Comparison of ENCODE assay signal across 10 cellular contexts in genomic region chr11:86577663-86578636, GRCh38.
DNase-seq lines count a peak whose midpoint lies in the region; ATAC-seq lines count a peak whose summit lies in the region.
"Had no signal": no experiment of that assay in that cellular context is flagged by ENCODE, and none has a peak within 500 bp of the region (broad histone marks: within the 10 kb centered on the region; RNA-seq: fewer than 3 reads in every experiment).

No MANE protein-coding gene starts in this region.

- intact Hi-C loops in activated T-helper 2 cell treated with anti-CD3 and anti-CD28 coated beads, Interferon-gamma antibody, Interleukin-2, Interleukin-4, amounts not matched to agents 10 μg/mL and 5 μg/mL and 100 μg/mL, durations not matched to agents 14 hours and 24 hours and 36 hours (cut with micrococcal nuclease) = no loop called here

- peaks cover 2% of the 10 kb centered on the region for H3K27me3 Mint-ChIP-seq in activated T-helper 2 cell treated with anti-CD3 and anti-CD28 coated beads, Interferon-gamma antibody, Interleukin-2, Interleukin-4, amounts not matched to agents 10 μg/mL and 5 μg/mL and 100 μg/mL, durations not matched to agents 14 hours and 24 hours and 36 hours (ENCODE audit: low read depth)

- no peak for ATAC-seq in GM18511 (IDR thresholded peaks at IDR 0.05; ENCODE audit: unreplicated experiment)
- no peak for ATAC-seq in GM18870 (IDR thresholded peaks at IDR 0.05; ENCODE audit: unreplicated experiment)
- ATAC-seq: stimulated activated naive CD8-positive, alpha-beta T cell treated with anti-CD3 and anti-CD28 coated beads, Interleukin-15, amount 100 ng/mL, for 72 hours had no signal

- in situ Hi-C loops in G401 (cut with HindIII; ENCODE audit: low sequenced_read_pairs) = no loop called here

- H3K27ac Mint-ChIP-seq in activated T-helper 2 cell treated with anti-CD3 and anti-CD28 coated beads, Interferon-gamma antibody, Interleukin-2, Interleukin-4, amounts not matched to agents 10 μg/mL and 5 μg/mL and 100 μg/mL, durations not matched to agents 14 hours and 24 hours and 36 hours = no peak overlapping the region
- H3K27ac Mint-ChIP-seq: stimulated activated naive CD8-positive, alpha-beta T cell treated with anti-CD3 and anti-CD28 coated beads, Interleukin-15, amount 100 ng/mL, for 72 hours had no signal

- H3K4me1 Mint-ChIP-seq in activated T-helper 2 cell treated with anti-CD3 and anti-CD28 coated beads, Interferon-gamma antibody, Interleukin-2, Interleukin-4, amounts not matched to agents 10 μg/mL and 5 μg/mL and 100 μg/mL, durations not matched to agents 14 hours and 24 hours and 36 hours (ENCODE audit: low read depth) = no peaks in the 10 kb centered on the region
- H3K4me1 Mint-ChIP-seq: stimulated activated naive CD8-positive, alpha-beta T cell treated with anti-CD3 and anti-CD28 coated beads, Interleukin-15, amount 100 ng/mL, for 72 hours had no signal

- peak; percentile 47 for DNase-seq in G401 (ENCODE audit: low spot score)
- DNase-seq in T1000 (lab: John Stamatoyannopoulos, UW) = peak; percentile 22
- DNase-seq in glomerular endothelial cell (ENCODE audit: extremely low read depth, low read depth, low spot score) = peak; percentile 86
- peak; percentile 88 for DNase-seq in renal cortical epithelial cell (ENCODE audit: low read depth)
- no peak for DNase-seq in NOMO-1 (lab: John Stamatoyannopoulos, UW; ENCODE audit: unreplicated experiment in 2 of 2)
- no peak for DNase-seq in activated T-helper 2 cell treated with anti-CD3 and anti-CD28 coated beads, Interferon-gamma antibody, Interleukin-2, Interleukin-4, amounts not matched to agents 10 μg/mL and 5 μg/mL and 100 μg/mL, durations not matched to agents 14 hours and 24 hours and 36 hours (ENCODE audit: low spot score)
- DNase-seq: activated gamma-delta T cell; stimulated activated naive CD8-positive, alpha-beta T cell treated with anti-CD3 and anti-CD28 coated beads, Interleukin-15, amount 100 ng/mL, for 72 hours had no signal

- H3K9me3 Mint-ChIP-seq in activated T-helper 2 cell treated with anti-CD3 and anti-CD28 coated beads, Interferon-gamma antibody, Interleukin-2, Interleukin-4, amounts not matched to agents 10 μg/mL and 5 μg/mL and 100 μg/mL, durations not matched to agents 14 hours and 24 hours and 36 hours = no peaks in the 10 kb centered on the region
- H3K9me3 Mint-ChIP-seq: stimulated activated naive CD8-positive, alpha-beta T cell treated with anti-CD3 and anti-CD28 coated beads, Interleukin-15, amount 100 ng/mL, for 72 hours had no signal

- H3K36me3 Mint-ChIP-seq in activated T-helper 2 cell treated with anti-CD3 and anti-CD28 coated beads, Interferon-gamma antibody, Interleukin-2, Interleukin-4, amounts not matched to agents 10 μg/mL and 5 μg/mL and 100 μg/mL, durations not matched to agents 14 hours and 24 hours and 36 hours (ENCODE audit: low read depth) = no peaks in the 10 kb centered on the region

- no peak overlapping the region for H3K4me3 Mint-ChIP-seq in activated T-helper 2 cell treated with anti-CD3 and anti-CD28 coated beads, Interferon-gamma antibody, Interleukin-2, Interleukin-4, amounts not matched to agents 10 μg/mL and 5 μg/mL and 100 μg/mL, durations not matched to agents 14 hours and 24 hours and 36 hours (ENCODE audit: low read depth)
- H3K4me3 Mint-ChIP-seq: stimulated activated naive CD8-positive, alpha-beta T cell treated with anti-CD3 and anti-CD28 coated beads, Interleukin-15, amount 100 ng/mL, for 72 hours had no signal

Comparison
In these comparisons a context has a peak if more than half of its experiments do, and no peak if none do; other contexts are left out.
1. DNase-seq: peak in G401 (single experiment), T1000 (single experiment), glomerular endothelial cell (single experiment) and renal cortical epithelial cell (single experiment); none in NOMO-1 (0 of 2) and activated T-helper 2 cell treated with anti-CD3 and anti-CD28 coated beads, Interferon-gamma antibody, Interleukin-2, Interleukin-4, amounts not matched to agents 10 μg/mL and 5 μg/mL and 100 μg/mL, durations not matched to agents 14 hours and 24 hours and 36 hours (single experiment).